Comparison of ENCODE assay signal across 33 cellular contexts in genomic region chr4:53659737-53660136, GRCh38.
"Had no signal": no experiment of that assay in that cellular context is flagged by ENCODE, and none has a peak within 500 bp of the region (broad histone marks: within the 10 kb centered on the region; RNA-seq: fewer than 3 reads in every experiment).

No MANE protein-coding gene starts in this region.

- H3K9me3 ChIP-seq: SJCRH30 had no signal

- H3K36me3 ChIP-seq: brain microvascular endothelial cell, SJCRH30, WERI-Rb-1 had no signal

- DNase-seq: activated CD4-positive, alpha-beta memory T cell treated with anti-CD3 and anti-CD28 coated beads, Interleukin-2, amount 10 ng/mL, durations not matched to agents 7 days and 5 days; activated CD4-positive, alpha-beta T cell treated with anti-CD3 and anti-CD28 coated beads for 1 hour; activated CD4-positive, alpha-beta T cell treated with anti-CD3 and anti-CD28 coated beads for 48 hours; activated CD4-positive, CD25-positive, alpha-beta regulatory T cell; activated CD8-positive, alpha-beta memory T cell treated with anti-CD3 and anti-CD28 coated beads for 24 hours; activated CD8-positive, alpha-beta memory T cell treated with anti-CD3 and anti-CD28 coated beads, Interleukin-2, amount 10 ng/mL, durations not matched to agents 7 days and 5 days; activated CD8-positive, alpha-beta memory T cell treated with anti-CD3 and anti-CD28 coated beads, Interleukin-2, amount 50 U/mL, for 48 hours; activated effector memory CD4-positive, alpha-beta T cell treated with anti-CD3 and anti-CD28 coated beads, Interleukin-2, amount 50 U/mL, for 16 hours; activated naive CD4-positive, alpha-beta T cell; activated naive CD4-positive, alpha-beta T cell treated with anti-CD3 and anti-CD28 coated beads, Interleukin-2, amount 50 U/mL, for 16 hours; activated naive CD8-positive, alpha-beta T cell treated with anti-CD3 and anti-CD28 coated beads for 36 hours; activated T-cell treated with anti-CD3 and anti-CD28 coated beads, Interleukin-2, amount 50 U/mL, for 72 hours; amniotic stem cell; aorta; brain microvascular endothelial cell; Karpas-422; KBM-7; NCI-H1105; NCI-H1417 treated with DMSO at 0.1 percent for 48 hours; NCI-H187 treated with DMSO at 0.1 percent for 48 hours; NCI-H2081; NCI-H2171 treated with DMSO at 0.1 percent for 48 hours; NCI-H2227 treated with DMSO at 0.1 percent for 48 hours; NCI-H446; NCI-H510A treated with DMSO at 0.1 percent for 48 hours; NCI-H526 treated with DMSO at 0.1 percent for 48 hours; NCI-H774; SJCRH30; T1000; WERI-Rb-1 had no signal

- H3K27me3 ChIP-seq: brain microvascular endothelial cell, SJCRH30 had no signal

- ATAC-seq: activated CD8-positive, alpha-beta memory T cell treated with anti-CD3 and anti-CD28 coated beads, Interleukin-2, amount 10 ng/mL, durations not matched to agents 7 days and 5 days; activated T-cell treated with anti-CD3 and anti-CD28 coated beads, Interleukin-2, amount 50 U/mL, for 72 hours; activated T-helper 17 cell treated with anti-CD3 and anti-CD28 coated beads, Interleukin-2, amount 50 U/mL, for 72 hours; Panc1 had no signal

- H3K4me1 ChIP-seq: SJCRH30 had no signal

- H3K4me3 ChIP-seq: SJCRH30, SK-N-MC had no signal

- H3K27ac ChIP-seq: brain microvascular endothelial cell, SJCRH30, SK-N-MC, WERI-Rb-1 had no signal
